11 cellular contexts compared by ENCODE assay signal in genomic region chr4:15410750-15411149, GRCh38. TPM values are rescaled to one million over a fixed set of nuclear protein-coding genes. Genes with fewer than 3 reads are reported as not detected.
DNase-seq lines count a peak whose midpoint lies in the region; ATAC-seq, FAIRE-seq and TF ChIP-seq lines count a peak whose summit lies in the region.
"Had no signal": no experiment of that assay in that cellular context is flagged by ENCODE, and none has a peak within 500 bp of the region (broad histone marks: within the 10 kb centered on the region; RNA-seq: fewer than 3 reads in every experiment).

No MANE protein-coding gene starts in this region.

- peak overlapping the region; percentile 37 for H3K4me2 ChIP-seq in Karpas-422 (ENCODE audit: low read depth, low read length, poor library complexity, severe bottlenecking)

- no peaks in the 10 kb centered on the region for H3K79me2 ChIP-seq in Karpas-422 (ENCODE audit: low read length)

- 0 out of 2 replicates have a peak overlapping the region, but pooled peaks have one; percentile 33 for H3K9ac ChIP-seq in Karpas-422 (ENCODE audit: low read length)

- no peak overlapping the region for H2AFZ ChIP-seq in Karpas-422 (ENCODE audit: low read length)

- no peak overlapping the region for H3K27ac ChIP-seq in Karpas-422 (ENCODE audit: low read length)

- no peak for FAIRE-seq in frontal cortex (lab: Jason Lieb, UNC)
- FAIRE-seq: H1 had no signal

- H3K36me3 ChIP-seq in Karpas-422 (ENCODE audit: insufficient read depth, low read length), result no peaks in the 10 kb centered on the region
- no peaks in the 10 kb centered on the region for H3K36me3 ChIP-seq in mucosa of descending colon (ENCODE audit: low read depth)

- H4K20me1 ChIP-seq in Karpas-422 (ENCODE audit: insufficient read depth, low read depth, low read length), result no peaks in the 10 kb centered on the region

- TF ChIP-seq CTCF in mucosa of descending colon (IDR thresholded peaks at IDR 0.05), result no peak

- peak overlapping the region; percentile 16 to 55 for H3K27ac Mint-ChIP-seq in activated naive CD4-positive, alpha-beta T cell treated with anti-CD3 and anti-CD28 coated beads, Interleukin-2, amount 50 U/mL, for 72 hours

- no peaks in the 10 kb centered on the region for H3K27me3 ChIP-seq in Karpas-422 (ENCODE audit: low read length)

- intact Hi-C loops in mucosa of descending colon (cut with DNase I, micrococcal nuclease), result no loop called here

- H3K9me3 Mint-ChIP-seq in activated naive CD4-positive, alpha-beta T cell treated with anti-CD3 and anti-CD28 coated beads, Interleukin-2, amount 50 U/mL, for 72 hours, result peaks cover 0 to 5% of the 10 kb centered on the region in 2 donors

- no peak overlapping the region for H3K4me3 ChIP-seq in Karpas-422 (ENCODE audit: low read length)
- H3K4me3 ChIP-seq in mucosa of descending colon, result no peak overlapping the region

- peak; percentile 56 for ATAC-seq in GM18868 (IDR thresholded peaks at IDR 0.05; ENCODE audit: unreplicated experiment)
- ATAC-seq in activated naive CD4-positive, alpha-beta T cell treated with anti-CD3 and anti-CD28 coated beads, Interleukin-2, amount 50 U/mL, for 72 hours, result peak in 1 of 2 donors; percentile 65
- ATAC-seq in mucosa of descending colon, result peak; percentile 55
- ATAC-seq in GM18520 (IDR thresholded peaks at IDR 0.05; ENCODE audit: unreplicated experiment), result no peak

- DNase-seq in Karpas-422, result peak; percentile 46
- no peak for DNase-seq in activated naive CD4-positive, alpha-beta T cell treated with anti-CD3 and anti-CD28 coated beads, Interleukin-2, amount 50 U/mL, for 72 hours (ENCODE audit: low spot score in 2 of 2)
- DNase-seq in mucosa of descending colon, result peak in 1 of 3 donors; percentile 23
- no peak for DNase-seq in DMS79 treated with DMSO at 0.1 percent for 48 hours (lab: John Stamatoyannopoulos, UW)
- no peak for DNase-seq in frontal cortex (ENCODE audit: low spot score in 2 of 2)
- no peak for DNase-seq in NCI-H510A treated with DMSO at 0.1 percent for 48 hours (lab: John Stamatoyannopoulos, UW)
- DNase-seq: mammary epithelial cell; stimulated activated CD4-positive, alpha-beta T cell treated with anti-CD3 and anti-CD28 coated beads, Interleukin-1b, Interleukin-23, amount 100 ng/mL, for 48 hours had no signal

- no peaks in the 10 kb centered on the region for H3K9me2 ChIP-seq in Karpas-422 (replicated peaks; ENCODE audit: insufficient read depth, low read length)

- peaks cover 7% of the 10 kb centered on the region for H3K4me1 ChIP-seq in Karpas-422 (ENCODE audit: low read length)
- peaks cover 6% of the 10 kb centered on the region for H3K4me1 ChIP-seq in mucosa of descending colon (ENCODE audit: low read depth)

- H3K36me3 Mint-ChIP-seq in activated naive CD4-positive, alpha-beta T cell treated with anti-CD3 and anti-CD28 coated beads, Interleukin-2, amount 50 U/mL, for 72 hours, result peaks cover 5 to 8% of the 10 kb centered on the region in 2 donors

- H3K9me3 ChIP-seq in Karpas-422 (ENCODE audit: low read length), result no peaks in the 10 kb centered on the region
- H3K9me3 ChIP-seq in mucosa of descending colon, result no peaks in the 10 kb centered on the region

RNA-seq across cellular contexts. Expression of gene C1QTNF7, which starts 17.1 kb away (rescaled TPM):
- total RNA-seq in Karpas-422 (2014; rRNA removed; shearing (Covaris generic); ENCODE audit: low replicate concordance), result not detected in 2 replicates
- total RNA-seq in activated naive CD4-positive, alpha-beta T cell treated with anti-CD3 and anti-CD28 coated beads, Interleukin-2, amount 50 U/mL, for 72 hours, result not detected
- total RNA-seq in mucosa of descending colon, result 10 to 100 TPM in 1 of 3 donors, 1 to 10 TPM in 2; 1.3 to 13.0 (median 1.5) TPM
- total RNA-seq in frontal cortex, result 0.41 TPM
- total RNA-seq: H1, mammary epithelial cell had no signal

RNA-seq across cellular contexts. Expression of gene CC2D2A, which starts 58.9 kb away (rescaled TPM):
- total RNA-seq in Karpas-422 (2014; rRNA removed; shearing (Covaris generic); ENCODE audit: low replicate concordance), result not detected in 2 replicates
- not detected for total RNA-seq in activated naive CD4-positive, alpha-beta T cell treated with anti-CD3 and anti-CD28 coated beads, Interleukin-2, amount 50 U/mL, for 72 hours
- total RNA-seq in mucosa of descending colon, result 10 to 100 TPM in 1 of 3 donors, 1 to 10 TPM in 2; 6.3 to 39.1 (median 7.6) TPM
- 18.8 TPM for total RNA-seq in frontal cortex
